1 cellular context compared by ENCODE assay signal in the genomic region with DNA sequence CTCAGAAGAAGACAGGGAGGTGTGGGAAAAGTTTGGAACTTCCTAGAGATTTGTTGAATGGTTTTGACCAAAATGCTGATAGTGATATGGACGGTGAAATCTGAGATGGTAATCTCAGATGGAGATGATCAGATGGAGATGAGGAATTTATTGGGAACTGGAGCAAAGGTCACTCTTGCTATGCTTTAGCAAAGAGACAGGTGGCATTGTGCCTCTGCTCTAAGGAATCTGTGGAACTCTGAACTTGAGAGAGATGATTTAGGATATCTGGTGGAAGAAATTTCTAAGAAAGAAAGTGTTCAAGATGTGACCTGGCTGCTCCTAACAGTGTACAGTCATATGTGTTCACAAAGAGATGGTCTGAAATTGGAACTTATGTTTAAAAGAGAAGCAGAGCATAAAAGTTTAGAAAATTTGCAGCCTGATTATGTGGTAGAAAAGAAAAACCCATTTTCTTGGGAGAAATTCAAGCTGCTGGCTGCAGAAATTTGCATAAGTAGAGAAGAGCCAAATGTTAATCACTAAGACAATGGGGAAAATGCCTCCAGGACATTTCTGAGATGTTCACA.
TF ChIP-seq lines count a peak whose summit lies in the region.

No MANE protein-coding gene starts in this region.

TF ChIP-seq in HepG2, 621 proteins besides CTCF, POLR2A, EP300 and RAD21:
- TF ChIP-seq ZNF841 (CRISPR knock-in tag; IDR thresholded peaks at IDR 0.05; ENCODE audit: borderline replicate concordance) (peak; percentile 100), RXRB (CRISPR knock-in tag; IDR thresholded peaks at IDR 0.05; ENCODE audit: borderline replicate concordance) (0 out of 2 replicates have a peak, but pooled peaks have one; percentile 12), PPARG (CRISPR knock-in tag; conservative IDR thresholded peaks at IDR 0.05) (peak; percentile 69)
